In the genomic region with DNA sequence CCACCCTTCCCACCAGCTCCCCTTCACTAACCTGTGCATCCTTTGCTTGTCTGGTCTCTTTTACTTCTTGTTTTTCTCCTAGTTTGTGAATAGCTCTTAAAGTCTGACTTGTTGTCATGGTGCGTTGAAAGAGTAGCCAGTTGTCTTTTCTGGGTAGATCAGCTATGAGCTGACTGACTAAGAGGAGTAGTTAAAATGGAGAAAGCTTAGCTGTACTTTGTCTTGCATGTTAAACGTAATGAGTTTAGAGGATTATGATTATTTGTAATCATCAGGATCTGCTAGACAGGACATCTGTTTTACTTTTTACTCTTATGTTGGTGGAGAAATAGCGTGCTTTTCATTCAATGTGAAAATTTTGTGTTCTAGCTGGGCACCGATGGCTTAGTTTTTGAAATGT, we compare ENCODE assay signal across 27 cellular contexts. TPM values are rescaled to one million over a fixed set of nuclear protein-coding genes. Genes with fewer than 3 reads are reported as not detected.
DNase-seq lines count a peak whose midpoint lies in the region; FAIRE-seq and TF ChIP-seq lines count a peak whose summit lies in the region.
"Had no signal": no experiment of that assay in that cellular context is flagged by ENCODE, and none has a peak within 500 bp of the region (broad histone marks: within the 10 kb centered on the region; RNA-seq: fewer than 3 reads in every experiment).

No MANE protein-coding gene starts in this region.

- H3K9ac ChIP-seq in astrocyte (ENCODE audit: low read length) (peak overlapping the region; percentile 1), keratinocyte (ENCODE audit: control insufficient read depth, extremely low read depth, insufficient read depth, low read length) (no peak overlapping the region)

- no peaks in the 10 kb centered on the region for H3K9me1 ChIP-seq in keratinocyte (ENCODE audit: control insufficient read depth, extremely low read depth, insufficient read depth, low read length)

- H3K4me3 ChIP-seq in astrocyte (ENCODE audit: insufficient read depth, low read depth, low read length) (no peak overlapping the region), keratinocyte (ENCODE audit: control insufficient read depth in 2 of 3, extremely low read depth in 1 of 3, insufficient read depth in 2 of 3, low read depth in 1 of 3, low read length in 3 of 3) (no peak overlapping the region)
- H3K4me3 ChIP-seq in CD8-positive, alpha-beta memory T cell (ENCODE audit: low read length) = no peak overlapping the region
- H3K4me3 ChIP-seq: lower lobe of right lung, pancreas, transverse colon had no signal

- peaks cover 83% of the 10 kb centered on the region for H3K4me1 Mint-ChIP-seq in HFFc6 (ENCODE audit: low read depth)
- peaks cover 55% of the 10 kb centered on the region for H3K4me1 Mint-ChIP-seq in astrocyte (ENCODE audit: low read depth, unreplicated experiment)
- H3K4me1 Mint-ChIP-seq in CD8-positive, alpha-beta memory T cell = peaks cover 29 to 49% (median 46%) of the 10 kb centered on the region in 3 donors
- H3K4me1 Mint-ChIP-seq: nephron had no signal

- H3K4me3 Mint-ChIP-seq in HFFc6 = peak overlapping the region; percentile 50; the same call in 1 of the 2 replicates
- no peak overlapping the region for H3K4me3 Mint-ChIP-seq in astrocyte (ENCODE audit: unreplicated experiment)
- H3K4me3 Mint-ChIP-seq in CD8-positive, alpha-beta memory T cell = no peak overlapping the region
- H3K4me3 Mint-ChIP-seq: activated naive CD8-positive, alpha-beta T cell treated with anti-CD3 and anti-CD28 coated beads, Interleukin-2, amount 10 ng/mL, durations not matched to agents 7 days and 5 days; nephron; T-helper 17 cell had no signal

- CTCF ChIA-PET in CD8-positive, alpha-beta memory T cell (lab: Charles Lee) = interaction anchor here (1.5 kb wide), 1 partner anchor 37 kb away, joined by 4 read pairs; no protein-coding TSS in a partner anchor

- H3K4me2 ChIP-seq in astrocyte (ENCODE audit: low read length) (peak overlapping the region; percentile 23), keratinocyte (ENCODE audit: control insufficient read depth, extremely low read depth, insufficient read depth, low read depth, low read length) (no peak overlapping the region)

- dilution Hi-C loops in keratinocyte (cut with MboI; ENCODE audit: extremely low pct_ligation_motif_present, low sequenced_read_pairs) = no loop called here

- H3K27ac Mint-ChIP-seq in HFFc6 = peak overlapping the region; percentile 62
- H3K27ac Mint-ChIP-seq in astrocyte (ENCODE audit: unreplicated experiment) = no peak overlapping the region
- H3K27ac Mint-ChIP-seq in CD8-positive, alpha-beta memory T cell = peak overlapping the region in 2 of 8 donors; percentile 24 to 54
- H3K27ac Mint-ChIP-seq: activated naive CD8-positive, alpha-beta T cell treated with anti-CD3 and anti-CD28 coated beads, Interleukin-2, amount 10 ng/mL, durations not matched to agents 7 days and 5 days; nephron; T-helper 17 cell had no signal

- peaks cover 35% of the 10 kb centered on the region for H3K36me3 Mint-ChIP-seq in HFFc6 (ENCODE audit: low read depth)
- peaks cover 2% of the 10 kb centered on the region for H3K36me3 Mint-ChIP-seq in astrocyte (ENCODE audit: low read depth, unreplicated experiment)
- peaks cover 19 to 50% (median 21%) of the 10 kb centered on the region in 3 donors for H3K36me3 Mint-ChIP-seq in CD8-positive, alpha-beta memory T cell

- no peak overlapping the region for H2AFZ ChIP-seq in astrocyte (ENCODE audit: low read depth, low read length)
- no peak overlapping the region for H2AFZ ChIP-seq in keratinocyte (ENCODE audit: control insufficient read depth, low read length)

- TF ChIP-seq CTCF in HFFc6 (IDR thresholded peaks at IDR 0.05) = no peak
- no peak for TF ChIP-seq CTCF in astrocyte (IDR thresholded peaks at IDR 0.05; ENCODE audit: insufficient read depth, low read depth, low read length)
- no peak for TF ChIP-seq CTCF in keratinocyte (optimal IDR thresholded peaks at IDR 0.05 in 1 of 3, IDR thresholded peaks at IDR 0.05 in 1 of 3, conservative IDR thresholded peaks at IDR 0.05 in 1 of 3; ENCODE audit: extremely low read depth in 1 of 3, insufficient read depth in 2 of 3, low read length in 3 of 3)

- DNase-seq in D341Med (ENCODE audit: low spot score) = peak; percentile 45
- DNase-seq in HFFc6 = no peak
- no peak for DNase-seq in astrocyte (ENCODE audit: low read depth)
- DNase-seq in keratinocyte (ENCODE audit: low read depth, low spot score) = no peak
- no peak for DNase-seq in C1 segment of cervical spinal cord (lab: John Stamatoyannopoulos, UW)
- DNase-seq in substantia nigra (lab: John Stamatoyannopoulos, UW) = no peak
- DNase-seq in NCI-H1092 (lab: John Stamatoyannopoulos, UW) = no peak
- no peak for DNase-seq in CD8-positive, alpha-beta memory T cell
- DNase-seq: activated effector memory CD4-positive, alpha-beta T cell treated with Interleukin-2 at 50 U/mL for 16 hours; activated naive CD8-positive, alpha-beta T cell treated with anti-CD3 and anti-CD28 coated beads, Interleukin-2, amount 10 ng/mL, durations not matched to agents 7 days and 5 days; activated T-cell treated with anti-CD3 and anti-CD28 coated beads for 4 hours; Caco-2; cerebellar nuclear complex; DMS79 treated with DMSO at 0.1 percent for 48 hours; GOT3; kidney; lower lobe of right lung; NCI-H1417; NCI-H2029 treated with DMSO at 0.1 percent for 48 hours; NCI-H69; pancreas; RPMI8226; small intestine; stimulated activated CD4-positive, alpha-beta T cell treated with anti-CD3 and anti-CD28 coated beads, Interleukin-2, amount 100 ng/mL, for 24 hours; T-helper 17 cell; transverse colon had no signal

- peaks cover 1% of the 10 kb centered on the region; the same call in 1 of the 2 replicates for H3K27me3 Mint-ChIP-seq in HFFc6 (ENCODE audit: insufficient read depth)
- H3K27me3 Mint-ChIP-seq in astrocyte (ENCODE audit: low read depth, unreplicated experiment) = no peaks in the 10 kb centered on the region
- no peaks in the 10 kb centered on the region for H3K27me3 Mint-ChIP-seq in CD8-positive, alpha-beta memory T cell
- H3K27me3 Mint-ChIP-seq: activated naive CD8-positive, alpha-beta T cell treated with anti-CD3 and anti-CD28 coated beads, Interleukin-2, amount 10 ng/mL, durations not matched to agents 7 days and 5 days; T-helper 17 cell had no signal

- no peaks in the 10 kb centered on the region for H3K9me3 ChIP-seq in astrocyte (ENCODE audit: insufficient read depth, low read depth, low read length)
- H3K9me3 ChIP-seq in keratinocyte (ENCODE audit: control insufficient read depth, low read depth, low read length) = no peaks in the 10 kb centered on the region
- no peaks in the 10 kb centered on the region for H3K9me3 ChIP-seq in CD8-positive, alpha-beta memory T cell (ENCODE audit: low read length)
- H3K9me3 ChIP-seq: Caco-2, lower lobe of right lung, pancreas, transverse colon had no signal

- H3K4me1 ChIP-seq in astrocyte (ENCODE audit: insufficient read depth, low read length) (peaks cover 32% of the 10 kb centered on the region), keratinocyte (ENCODE audit: control insufficient read depth, extremely low read depth, insufficient read depth, low read length) (no peaks in the 10 kb centered on the region)
- H3K4me1 ChIP-seq in CD8-positive, alpha-beta memory T cell (ENCODE audit: insufficient read depth, low read length) = no peaks in the 10 kb centered on the region
- H3K4me1 ChIP-seq: lower lobe of right lung, pancreas, transverse colon had no signal

- no peak overlapping the region for H3K27ac ChIP-seq in astrocyte (ENCODE audit: low read depth, low read length)
- no peak overlapping the region for H3K27ac ChIP-seq in keratinocyte (ENCODE audit: control insufficient read depth, insufficient read depth, low read length)
- no peak overlapping the region for H3K27ac ChIP-seq in substantia nigra (ENCODE audit: low read depth, low read length, poor library complexity, severe bottlenecking)
- H3K27ac ChIP-seq in CD8-positive, alpha-beta memory T cell (ENCODE audit: low read depth, low read length) = no peak overlapping the region
- H3K27ac ChIP-seq: lower lobe of right lung, pancreas, transverse colon had no signal

- FAIRE-seq in astrocyte (lab: Jason Lieb, UNC) (no peak), keratinocyte (lab: Jason Lieb, UNC) (peak; percentile 20)
- FAIRE-seq: kidney, pancreas, small intestine had no signal

- H3K9me3 Mint-ChIP-seq in HFFc6 = peaks cover 4% of the 10 kb centered on the region
- H3K9me3 Mint-ChIP-seq in astrocyte (ENCODE audit: unreplicated experiment) = no peaks in the 10 kb centered on the region
- peaks cover 0 to 4% (median 2%) of the 10 kb centered on the region in 5 donors for H3K9me3 Mint-ChIP-seq in CD8-positive, alpha-beta memory T cell

- H4K20me1 ChIP-seq in astrocyte (ENCODE audit: insufficient read depth, low read length) (peaks cover 9% of the 10 kb centered on the region), keratinocyte (ENCODE audit: control insufficient read depth, extremely low read depth, insufficient read depth, low read length) (no peaks in the 10 kb centered on the region)

- H3K36me3 ChIP-seq in astrocyte (ENCODE audit: insufficient read depth, low read length) = no peaks in the 10 kb centered on the region
- no peaks in the 10 kb centered on the region for H3K36me3 ChIP-seq in keratinocyte (ENCODE audit: control insufficient read depth in 2 of 2, extremely low read depth in 1 of 2, insufficient read depth in 2 of 2, low read length in 2 of 2)
- no peaks in the 10 kb centered on the region for H3K36me3 ChIP-seq in CD8-positive, alpha-beta memory T cell (ENCODE audit: insufficient read depth, low read length)
- H3K36me3 ChIP-seq: pancreas had no signal

- no peaks in the 10 kb centered on the region for H3K27me3 ChIP-seq in astrocyte (ENCODE audit: insufficient read depth, low read length)
- H3K27me3 ChIP-seq in keratinocyte (ENCODE audit: control insufficient read depth, extremely low read depth, insufficient read depth, low read length) = no peaks in the 10 kb centered on the region
- H3K27me3 ChIP-seq in CD8-positive, alpha-beta memory T cell (ENCODE audit: insufficient read depth, low read length, poor library complexity, severe bottlenecking) = no peaks in the 10 kb centered on the region
- H3K27me3 ChIP-seq: pancreas, transverse colon had no signal

- peaks cover 68% of the 10 kb centered on the region for H3K79me2 ChIP-seq in astrocyte (ENCODE audit: insufficient read depth, low read length)
- H3K79me2 ChIP-seq in keratinocyte (ENCODE audit: control insufficient read depth, insufficient read depth, low read length) = peaks cover 51% of the 10 kb centered on the region

- POLR2A ChIA-PET in CD8-positive, alpha-beta memory T cell (lab: Charles Lee) = no interaction called here

RNA-seq across cellular contexts. Expression of a gene that starts 35.9 kb away (rescaled TPM):
- total RNA-seq in HFFc6 (2021; fragmentation: NEBNext Ultra II Directional; extraction: Animal tissue kit (Norgen Biotek cat#: 25700)) = 100 to 1,000 TPM; 101 to 124 (median 112) TPM
- total RNA-seq in astrocyte = 132 TPM in 2 replicates
- 91.3 to 141 TPM (median 112 TPM) in 3 replicates for polyA plus RNA-seq in keratinocyte
- polyA plus RNA-seq in keratinocyte (2011; ENCODE audit: low read depth) = 221 TPM
- polyA plus RNA-seq in keratinocyte (2011; cell fraction: cytosol; rRNA removed) = 52.1 and 106 TPM in 2 replicates
- polyA plus RNA-seq in keratinocyte (2011; cell fraction: nucleus; rRNA removed) = 149 and 200 TPM in 2 replicates
- 64.0 and 75.1 TPM in 2 replicates for polyA plus RNA-seq in keratinocyte (2012; ENCODE audit: low replicate concordance)
- polyA minus RNA-seq in keratinocyte = 32.8 to 260 TPM (median 161 TPM) in 3 replicates
- 85.2 TPM for polyA minus RNA-seq in keratinocyte (2011; cell fraction: cytosol; rRNA and poly(A)+ RNA removed)
- polyA minus RNA-seq in keratinocyte (2011; cell fraction: nucleus; rRNA and poly(A)+ RNA removed) = 143 and 252 TPM in 2 replicates
- total RNA-seq in CD8-positive, alpha-beta memory T cell = 10 to 100 TPM; 68.4 to 71.7 TPM
- polyA plus RNA-seq in CD8-positive, alpha-beta memory T cell = 15.0 TPM
